In the genomic region with DNA sequence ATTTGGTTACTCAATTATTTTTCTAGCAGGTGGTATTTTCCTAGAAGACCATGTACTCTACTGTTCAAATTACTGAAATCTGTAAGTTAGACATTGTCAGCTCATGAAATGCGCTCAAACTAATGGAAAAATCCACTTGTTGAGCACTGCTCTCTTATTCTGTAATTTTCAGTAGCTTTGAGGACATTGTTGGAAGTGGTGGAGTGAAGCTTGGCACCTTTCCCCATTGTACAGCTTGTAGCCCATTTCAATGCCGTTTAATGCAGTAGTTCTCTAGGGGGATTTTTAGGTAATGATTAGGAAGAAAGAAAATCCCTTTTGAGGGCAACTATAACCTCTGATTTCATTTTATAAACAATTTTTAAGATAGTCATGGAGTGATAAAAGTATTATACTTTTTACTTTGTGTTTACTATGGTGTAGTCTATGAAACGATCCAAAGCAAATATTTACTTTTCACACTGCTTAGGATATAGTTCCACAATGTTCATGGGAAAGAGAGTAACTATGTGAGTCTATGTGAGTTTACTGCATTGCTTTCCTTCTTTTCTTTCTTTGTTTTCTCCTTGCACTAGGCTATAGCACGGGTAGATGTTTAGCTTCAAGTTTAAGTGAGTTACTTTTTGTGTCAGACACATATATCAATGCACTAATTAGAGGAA, we compare ENCODE assay signal across 21 cellular contexts.
"Had no signal": no experiment of that assay in that cellular context is flagged by ENCODE, and none has a peak within 500 bp of the region (broad histone marks: within the 10 kb centered on the region; RNA-seq: fewer than 3 reads in every experiment).

No MANE protein-coding gene starts in this region.

- DNase-seq: colonic mucosa; effector CD8-positive, alpha-beta T cell; endodermal cell; foreskin fibroblast; gastrocnemius medialis; head of caudate nucleus; mesenchymal stem cell; naive thymus-derived CD4-positive, alpha-beta T cell; right cardiac atrium; sigmoid colon; stimulated activated CD4-positive, alpha-beta T cell treated with anti-CD3 and anti-CD28 coated beads, Interleukin-2, amount 100 ng/mL, for 24 hours; stimulated activated CD4-positive, alpha-beta T cell treated with anti-CD3 and anti-CD28 coated beads, Interleukin-4, amount 100 ng/mL, for 24 hours; trophoblast cell had no signal

- H3K36me3 Mint-ChIP-seq: mesothelial cell of epicardium; neural progenitor cell; stimulated activated effector memory CD8-positive, alpha-beta T cell treated with anti-CD3 and anti-CD28 coated beads, Interleukin-12 subunit alpha, Interleukin-12 subunit beta, amount 100 ng/mL, for 72 hours had no signal

- H3K4me1 Mint-ChIP-seq: endodermal cell; mesothelial cell of epicardium; neural progenitor cell; stimulated activated effector memory CD8-positive, alpha-beta T cell treated with anti-CD3 and anti-CD28 coated beads, Interleukin-12 subunit alpha, Interleukin-12 subunit beta, amount 100 ng/mL, for 72 hours had no signal

- H3K4me3 Mint-ChIP-seq: dendritic cell treated with granulocyte-macrophage colony-stimulating factor and Interleukin-4, amounts not matched to agents 40 ng/mL and 50 ng/mL, for 4 days; endodermal cell; mesothelial cell of epicardium; naive thymus-derived CD4-positive, alpha-beta T cell; nephron; neural progenitor cell; stimulated activated effector memory CD8-positive, alpha-beta T cell treated with anti-CD3 and anti-CD28 coated beads, Interleukin-12 subunit alpha, Interleukin-12 subunit beta, amount 100 ng/mL, for 72 hours; stimulated activated naive CD8-positive, alpha-beta T cell treated with anti-CD3 and anti-CD28 coated beads, Interleukin-15, Interleukin-2, amounts not matched to agents 100 ng/mL and 50 ng/mL, for 24 hours had no signal

- H3K27ac Mint-ChIP-seq: dendritic cell treated with granulocyte-macrophage colony-stimulating factor and Interleukin-4, amounts not matched to agents 40 ng/mL and 50 ng/mL, for 4 days; endodermal cell; mesothelial cell of epicardium; naive thymus-derived CD4-positive, alpha-beta T cell; nephron; neural progenitor cell; stimulated activated effector memory CD8-positive, alpha-beta T cell treated with anti-CD3 and anti-CD28 coated beads, Interleukin-12 subunit alpha, Interleukin-12 subunit beta, amount 100 ng/mL, for 72 hours; stimulated activated naive CD8-positive, alpha-beta T cell treated with anti-CD3 and anti-CD28 coated beads, Interleukin-15, Interleukin-2, amounts not matched to agents 100 ng/mL and 50 ng/mL, for 24 hours had no signal

- ATAC-seq: esophagus mucosa; gastrocnemius medialis; left lobe of liver; naive thymus-derived CD4-positive, alpha-beta T cell; right cardiac atrium; stimulated activated effector memory CD8-positive, alpha-beta T cell treated with anti-CD3 and anti-CD28 coated beads, Interleukin-12 subunit alpha, Interleukin-12 subunit beta, amount 100 ng/mL, for 72 hours had no signal

- H3K9me3 Mint-ChIP-seq: stimulated activated naive CD8-positive, alpha-beta T cell treated with anti-CD3 and anti-CD28 coated beads, Interleukin-15, Interleukin-2, amounts not matched to agents 100 ng/mL and 50 ng/mL, for 24 hours had no signal
